In the genomic region with DNA sequence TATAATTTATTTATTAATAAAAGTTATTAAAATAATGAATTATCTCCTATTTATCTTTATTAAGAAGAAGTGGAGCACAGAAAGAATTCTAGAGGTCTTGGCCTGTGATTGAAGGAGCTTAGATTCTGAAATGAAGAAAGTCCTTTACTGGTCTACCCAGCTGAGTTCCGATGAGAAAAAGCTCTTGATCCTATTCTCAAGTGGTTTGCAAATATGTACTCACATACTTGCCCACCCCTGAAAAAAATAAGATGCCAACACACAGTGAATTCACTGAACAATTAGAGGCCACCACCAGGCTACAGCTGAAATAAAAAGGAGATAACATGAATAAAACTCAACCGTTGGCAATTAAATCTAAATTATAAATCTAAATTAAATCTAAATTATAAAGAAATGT, we compare ENCODE assay signal across 14 cellular contexts.
DNase-seq lines count a peak whose midpoint lies in the region; ATAC-seq and TF ChIP-seq lines count a peak whose summit lies in the region.
"Had no signal": no experiment of that assay in that cellular context is flagged by ENCODE, and none has a peak within 500 bp of the region (broad histone marks: within the 10 kb centered on the region; RNA-seq: fewer than 3 reads in every experiment).

No MANE protein-coding gene starts in this region.

- peak overlapping the region; percentile 37 for H3K4me2 ChIP-seq in GM23248 (ENCODE audit: unreplicated experiment)
- H3K4me2 ChIP-seq: BLaER1 had no signal

- H3K4me3 ChIP-seq in GM23248 (no peak overlapping the region), fibroblast of the aortic adventitia (ENCODE audit: low read depth, low read length) (no peak overlapping the region), thyroid gland (replicated peaks in 1 of 3) (no peak overlapping the region)
- H3K4me3 ChIP-seq: BLaER1 had no signal

- no peak for ATAC-seq in stimulated activated memory B cell treated with anti-CD40 and anti-IgM and Interleukin-4, amounts not matched to agents 10 μg/mL and 1 μg/mL and 100 μg/mL, for 72 hours
- no peak for ATAC-seq in GM21447 (IDR thresholded peaks at IDR 0.05; ENCODE audit: unreplicated experiment)
- ATAC-seq: HCT116 had no signal

- H3K4me1 ChIP-seq in GM23248 (ENCODE audit: insufficient read depth) (peaks cover 23% of the 10 kb centered on the region), thyroid gland (peaks cover 10 to 16% of the 10 kb centered on the region in 2 donors)
- H3K4me1 ChIP-seq: BLaER1, Caco-2 had no signal

- peaks cover 7% of the 10 kb centered on the region; the same call in 1 of the 2 replicates for H3F3A ChIP-seq in GM23248 (ENCODE audit: insufficient read depth)

- no peaks in the 10 kb centered on the region for H3K9me3 ChIP-seq in GM23248 (ENCODE audit: low read depth)
- no peaks in the 10 kb centered on the region for H3K9me3 ChIP-seq in thyroid gland
- H3K9me3 ChIP-seq: Caco-2 had no signal

- DNase-seq in DMS53 (lab: John Stamatoyannopoulos, UW) (peak; percentile 52), GM23248 (no peak), fibroblast of the aortic adventitia (ENCODE audit: low read depth) (peak; percentile 12), thyroid gland (no peak), NCI-H1092 (lab: John Stamatoyannopoulos, UW) (no peak)
- DNase-seq: 8988T; AML-193; Caco-2; CD8-positive, alpha-beta memory T cell; EL had no signal

- H2AFZ ChIP-seq in GM23248: peak overlapping the region; percentile 79; the same call in 1 of the 2 replicates

- intact Hi-C loops in thyroid gland (cut with DNase I): no loop called here

- no peak overlapping the region for H3K27ac Mint-ChIP-seq in stimulated activated memory B cell treated with anti-CD40 and anti-IgM and Interleukin-4, amounts not matched to agents 10 μg/mL and 1 μg/mL and 100 μg/mL, for 72 hours

- H3K36me3 ChIP-seq in GM23248 (ENCODE audit: low read depth): no peaks in the 10 kb centered on the region
- no peaks in the 10 kb centered on the region for H3K36me3 ChIP-seq in thyroid gland
- H3K36me3 ChIP-seq: BLaER1 had no signal

- H3K9ac ChIP-seq in GM23248: no peak overlapping the region
- H3K9ac ChIP-seq: BLaER1 had no signal

- no peaks in the 10 kb centered on the region for H3K9me2 ChIP-seq in GM23248 (ENCODE audit: insufficient read depth)

- H3K4me3 Mint-ChIP-seq in stimulated activated memory B cell treated with anti-CD40 and anti-IgM and Interleukin-4, amounts not matched to agents 10 μg/mL and 1 μg/mL and 100 μg/mL, for 72 hours: no peak overlapping the region
- H3K4me3 Mint-ChIP-seq: CD8-positive, alpha-beta memory T cell had no signal

- no peaks in the 10 kb centered on the region for H3K27me3 ChIP-seq in GM23248 (replicated peaks; ENCODE audit: insufficient read depth)
- no peaks in the 10 kb centered on the region for H3K27me3 ChIP-seq in thyroid gland
- H3K27me3 ChIP-seq: BLaER1 had no signal

- H3K4me1 Mint-ChIP-seq in stimulated activated memory B cell treated with anti-CD40 and anti-IgM and Interleukin-4, amounts not matched to agents 10 μg/mL and 1 μg/mL and 100 μg/mL, for 72 hours: no peaks in the 10 kb centered on the region
- H3K4me1 Mint-ChIP-seq: CD8-positive, alpha-beta memory T cell had no signal

- no peak for TF ChIP-seq CTCF in fibroblast of the aortic adventitia (IDR thresholded peaks at IDR 0.05; ENCODE audit: insufficient read depth, low read length)
- peak in 3 of 6 experiments; percentile 5 to 36 (median 17) for TF ChIP-seq CTCF in thyroid gland (IDR thresholded peaks at IDR 0.05)

- no peaks in the 10 kb centered on the region for H4K20me1 ChIP-seq in GM23248 (ENCODE audit: insufficient read depth)
- H4K20me1 ChIP-seq: BLaER1 had no signal

- no peaks in the 10 kb centered on the region for H3K36me3 Mint-ChIP-seq in stimulated activated memory B cell treated with anti-CD40 and anti-IgM and Interleukin-4, amounts not matched to agents 10 μg/mL and 1 μg/mL and 100 μg/mL, for 72 hours
- H3K36me3 Mint-ChIP-seq: CD8-positive, alpha-beta memory T cell had no signal

- H3K27me3 Mint-ChIP-seq in stimulated activated memory B cell treated with anti-CD40 and anti-IgM and Interleukin-4, amounts not matched to agents 10 μg/mL and 1 μg/mL and 100 μg/mL, for 72 hours: no peaks in the 10 kb centered on the region
- H3K27me3 Mint-ChIP-seq: CD8-positive, alpha-beta memory T cell had no signal

- no peak overlapping the region for H3K27ac ChIP-seq in GM23248
- peak overlapping the region; percentile 71 to 94 (median 89) for H3K27ac ChIP-seq in thyroid gland
- H3K27ac ChIP-seq: BLaER1 had no signal

- WGBS in GM23248 (ENCODE audit: low coverage in 1 of 2, low lambda C conversion rate in 2 of 2, missing lambda C conversion rate in 2 of 2), 2 experiments: 94 to 99% methylated on average over 2 of the region's 2 CpGs
- 20 to 30% methylated on average over 2 of the region's 2 CpGs for WGBS in thyroid gland, 2 donors

- H3K9me3 Mint-ChIP-seq in stimulated activated memory B cell treated with anti-CD40 and anti-IgM and Interleukin-4, amounts not matched to agents 10 μg/mL and 1 μg/mL and 100 μg/mL, for 72 hours: peaks cover 5% of the 10 kb centered on the region

- TF ChIP-seq POLR2A in thyroid gland (IDR thresholded peaks at IDR 0.05): no peak

- in situ Hi-C loops in GM23248 (cut with MboI): no loop called here

- no peaks in the 10 kb centered on the region for H3K79me2 ChIP-seq in GM23248 (ENCODE audit: insufficient read depth)

Comparison
In these comparisons a context has a peak if more than half of its experiments do, and no peak if none do; other contexts are left out.
1. DNase-seq: peak in DMS53 (single experiment) and fibroblast of the aortic adventitia (single experiment); none in GM23248 (single experiment), thyroid gland (0 of 2) and NCI-H1092 (single experiment).